9 cellular contexts compared by ENCODE assay signal in genomic region chr7:88357794-88358533, GRCh38. TPM values are rescaled to one million over a fixed set of nuclear protein-coding genes. Genes with fewer than 3 reads are reported as not detected.
DNase-seq lines count a peak whose midpoint lies in the region; ATAC-seq and TF ChIP-seq lines count a peak whose summit lies in the region.
"Had no signal": no experiment of that assay in that cellular context is flagged by ENCODE, and none has a peak within 500 bp of the region (broad histone marks: within the 10 kb centered on the region; RNA-seq: fewer than 3 reads in every experiment).

No MANE protein-coding gene starts in this region.

- H3K27ac Mint-ChIP-seq in chondrocyte (ENCODE audit: unreplicated experiment): no peak overlapping the region
- no peak overlapping the region for H3K27ac Mint-ChIP-seq in progenitor cell of endocrine pancreas

- H2AFZ ChIP-seq in DND-41 (ENCODE audit: low read depth, low read length): no peak overlapping the region

- H3K27ac ChIP-seq in DND-41 (ENCODE audit: low read length): no peak overlapping the region

- DNase-seq in DND-41 (no peak), chondrocyte (ENCODE audit: low spot score) (no peak), progenitor cell of endocrine pancreas (ENCODE audit: low spot score, unreplicated experiment) (no peak), NCI-H2029 treated with DMSO at 0.1 percent for 48 hours (lab: John Stamatoyannopoulos, UW) (no peak), NCI-H446 (lab: John Stamatoyannopoulos, UW) (no peak)
- DNase-seq in activated CD4-positive, CD25-positive, alpha-beta regulatory T cell (lab: John Stamatoyannopoulos, UW): no peak

- H3K9me3 ChIP-seq in DND-41 (ENCODE audit: insufficient read depth, low read length, severe bottlenecking): no peaks in the 10 kb centered on the region

- ATAC-seq in DND-41 (ENCODE audit: insufficient read depth, low read depth): peak; percentile 62; the same call in 1 of the 3 replicates
- ATAC-seq in GM21528 (IDR thresholded peaks at IDR 0.05; ENCODE audit: low FRiP score, unreplicated experiment): peak; percentile 77

- no peaks in the 10 kb centered on the region for H3K4me1 Mint-ChIP-seq in chondrocyte (ENCODE audit: low read depth)
- peaks cover 10% of the 10 kb centered on the region for H3K4me1 Mint-ChIP-seq in progenitor cell of endocrine pancreas (ENCODE audit: low read depth)

- H3K27me3 ChIP-seq in DND-41 (ENCODE audit: insufficient read depth, low read length, poor library complexity): peaks cover 5% of the 10 kb centered on the region

- H3K79me2 ChIP-seq in DND-41 (ENCODE audit: insufficient read depth, low read length): no peaks in the 10 kb centered on the region

- no peaks in the 10 kb centered on the region for H4K20me1 ChIP-seq in DND-41 (ENCODE audit: insufficient read depth, low read length)

- no peaks in the 10 kb centered on the region for H3K36me3 Mint-ChIP-seq in chondrocyte (ENCODE audit: low read depth)
- no peaks in the 10 kb centered on the region for H3K36me3 Mint-ChIP-seq in progenitor cell of endocrine pancreas (ENCODE audit: insufficient read depth)

- no peak overlapping the region for H3K9ac ChIP-seq in DND-41 (ENCODE audit: low read depth, low read length)

- no peak overlapping the region for H3K4me3 ChIP-seq in DND-41 (ENCODE audit: low read depth in 1 of 2, low read length in 2 of 2)

- H3K36me3 ChIP-seq in DND-41 (ENCODE audit: insufficient read depth, low read length): no peaks in the 10 kb centered on the region

- no peaks in the 10 kb centered on the region for H3K4me1 ChIP-seq in DND-41 (ENCODE audit: insufficient read depth, low read length)

- H3K4me2 ChIP-seq in DND-41 (ENCODE audit: insufficient read depth, low read length): no peak overlapping the region

- H3K4me3 Mint-ChIP-seq in chondrocyte (ENCODE audit: unreplicated experiment): no peak overlapping the region
- H3K4me3 Mint-ChIP-seq in progenitor cell of endocrine pancreas (ENCODE audit: low read depth): no peak overlapping the region

- TF ChIP-seq CTCF in DND-41 (IDR thresholded peaks at IDR 0.05; ENCODE audit: borderline replicate concordance, extremely low read depth, low read length, poor library complexity, severe bottlenecking) (peak; percentile 46), LNCAP (IDR thresholded peaks at IDR 0.05) (peak; percentile 86), chondrocyte (IDR thresholded peaks at IDR 0.05) (peak; percentile 76), progenitor cell of endocrine pancreas (IDR thresholded peaks at IDR 0.05; ENCODE audit: unreplicated experiment) (peak; percentile 44)

- H3K27me3 Mint-ChIP-seq in chondrocyte (ENCODE audit: low read depth): peaks cover 7% of the 10 kb centered on the region
- no peaks in the 10 kb centered on the region for H3K27me3 Mint-ChIP-seq in progenitor cell of endocrine pancreas

- H3K9me3 Mint-ChIP-seq in chondrocyte (ENCODE audit: low read depth) (no peaks in the 10 kb centered on the region), progenitor cell of endocrine pancreas (ENCODE audit: low read depth) (no peaks in the 10 kb centered on the region)

RNA-seq across cellular contexts. Expression of gene STEAP4, which starts 51.3 kb away (rescaled TPM):
- total RNA-seq in chondrocyte (not detected in 3 replicates), progenitor cell of endocrine pancreas (not detected in 2 replicates)
- total RNA-seq: endothelial cell of umbilical vein had no signal
